Comparison of ENCODE assay signal across 11 cellular contexts in the genomic region with DNA sequence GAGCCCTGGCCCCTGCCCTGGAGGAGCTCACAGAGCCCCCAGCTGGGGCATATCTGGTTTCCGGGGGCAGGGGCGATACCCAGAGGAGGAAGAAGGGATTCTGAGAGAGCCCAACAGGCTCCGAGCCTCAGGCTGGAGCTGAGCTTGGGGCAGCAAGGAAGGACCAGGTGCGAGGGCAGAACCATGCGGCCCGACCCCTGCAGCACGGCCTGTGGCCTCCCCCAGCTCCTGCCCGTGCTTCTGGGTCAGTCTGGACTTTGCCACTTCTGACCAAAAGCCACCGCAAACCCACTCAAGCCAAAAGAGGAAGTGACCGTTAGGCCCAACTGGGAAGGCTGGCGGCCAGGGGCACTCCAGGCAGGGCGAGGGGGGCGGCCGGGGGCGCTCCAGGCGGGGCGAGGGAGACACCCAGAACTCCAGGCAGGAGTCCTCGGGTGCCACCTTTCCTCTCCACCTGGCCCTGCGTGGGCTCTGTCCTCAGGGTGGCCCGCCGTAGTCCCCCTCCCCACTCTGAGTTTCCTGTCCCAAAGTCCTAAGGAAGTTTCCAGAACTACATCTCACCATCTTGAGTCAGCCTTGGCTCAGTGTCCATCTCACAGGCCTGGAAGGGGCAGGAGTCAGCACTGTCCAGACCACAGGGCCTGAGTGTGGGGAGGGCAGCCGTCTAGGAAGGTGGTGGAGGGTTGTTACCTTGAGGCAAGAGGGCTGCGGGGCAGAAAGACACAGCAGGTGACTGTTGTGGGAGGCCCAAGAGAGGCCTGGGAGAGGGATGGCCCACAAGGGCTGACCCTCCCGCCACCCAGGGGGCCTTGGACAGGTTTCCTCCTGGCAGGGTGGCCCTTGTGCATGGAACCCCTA. TPM values are rescaled to one million over a fixed set of nuclear protein-coding genes. Genes with fewer than 3 reads are reported as not detected.
A peak's percentile ranks its signal among the peaks of the same experiment; 100 is the strongest.
DNase-seq lines count a peak whose midpoint lies in the region; ATAC-seq and TF ChIP-seq lines count a peak whose summit lies in the region.
"Had no signal": no experiment of that assay in that cellular context is flagged by ENCODE, and none has a peak within 500 bp of the region (broad histone marks: within the 10 kb centered on the region; RNA-seq: fewer than 3 reads in every experiment).

No MANE protein-coding gene starts in this region.

- no peaks in the 10 kb centered on the region for H3K79me2 ChIP-seq in Loucy (ENCODE audit: insufficient read depth, low read length)

- H3K4me2 ChIP-seq in Loucy (ENCODE audit: low read depth, low read length, poor library complexity, severe bottlenecking) = peak overlapping the region; percentile 83

- POLR2A ChIA-PET in activated naive CD8-positive, alpha-beta T cell treated with anti-CD3 and anti-CD28 coated beads, Interleukin-2, amount 10 ng/mL, durations not matched to agents 7 days and 5 days (lab: Charles Lee) = interaction anchor here (0.9 to 3.4 kb wide), 4 partner anchors 13 to 115 kb away, joined by 3 to 13 read pairs (median 3); partner anchors contain the start of gene SQSTM1
- POLR2A ChIA-PET in A673 (lab: Charles Lee; ENCODE audit: low non-redundant PET) = no interaction called here

- CTCF ChIA-PET in A673 (lab: Charles Lee) = no interaction called here

- no TSS peak for BruUV-seq in A673 (replicated peaks; lab: Mats Ljungman, UMichigan)

- H3K4me1 ChIP-seq in Loucy (ENCODE audit: insufficient read depth, low read length, poor library complexity, severe bottlenecking) = peaks cover 21% of the 10 kb centered on the region
- peaks cover 0 to 18% (median 8%) of the 10 kb centered on the region in 4 donors for H3K4me1 ChIP-seq in right lobe of liver
- no peaks in the 10 kb centered on the region for H3K4me1 ChIP-seq in A673 (ENCODE audit: insufficient read depth, low read length, poor library complexity, severe bottlenecking)

- H3K27me3 Mint-ChIP-seq in activated naive CD8-positive, alpha-beta T cell treated with anti-CD3 and anti-CD28 coated beads, Interleukin-2, amount 10 ng/mL, durations not matched to agents 7 days and 5 days = no peaks in the 10 kb centered on the region

- DNase-seq in activated naive CD8-positive, alpha-beta T cell treated with anti-CD3 and anti-CD28 coated beads, Interleukin-2, amount 10 ng/mL, durations not matched to agents 7 days and 5 days = no peak
- DNase-seq in right lobe of liver (peak in 2 of 3 donors; percentile 41 to 59), substantia nigra (lab: John Stamatoyannopoulos, UW) (peak in 9 of 49 donors; percentile 17 to 49 (median 35)), A673 (ENCODE audit: low spot score) (no peak), RKO (ENCODE audit: low spot score) (no peak)
- DNase-seq: NCI-H1105 treated with DMSO at 0.1 percent for 48 hours, small intestine had no signal

- H3K27ac ChIP-seq in right lobe of liver (peak overlapping the region in 2 of 3 donors; percentile 47 to 55), substantia nigra (ENCODE audit: low read depth, low read length, poor library complexity, severe bottlenecking) (peak overlapping the region; percentile 74), A673 (ENCODE audit: low read depth, low read length, poor library complexity, severe bottlenecking) (no peak overlapping the region)

- no peak for ATAC-seq in activated naive CD8-positive, alpha-beta T cell treated with anti-CD3 and anti-CD28 coated beads, Interleukin-2, amount 10 ng/mL, durations not matched to agents 7 days and 5 days (ENCODE audit: low read depth)
- ATAC-seq in right lobe of liver (no peak), HG03175 (IDR thresholded peaks at IDR 0.05; ENCODE audit: unreplicated experiment) (no peak), GM19328 (IDR thresholded peaks at IDR 0.05; ENCODE audit: unreplicated experiment) (no peak)

- H3K36me3 Mint-ChIP-seq in activated naive CD8-positive, alpha-beta T cell treated with anti-CD3 and anti-CD28 coated beads, Interleukin-2, amount 10 ng/mL, durations not matched to agents 7 days and 5 days = peaks cover 4% of the 10 kb centered on the region

- H3K4me1 Mint-ChIP-seq in activated naive CD8-positive, alpha-beta T cell treated with anti-CD3 and anti-CD28 coated beads, Interleukin-2, amount 10 ng/mL, durations not matched to agents 7 days and 5 days = peaks cover 23% of the 10 kb centered on the region

- 28% methylated on average over 10 of the region's 24 CpGs for WGBS in right lobe of liver (ENCODE audit: insufficient coverage, low coverage, low lambda C conversion rate, missing lambda C conversion rate)

- H3K9me2 ChIP-seq in Loucy (replicated peaks; ENCODE audit: low read depth, low read length) = no peaks in the 10 kb centered on the region

- H3K4me3 ChIP-seq in Loucy (ENCODE audit: low read length, poor library complexity, severe bottlenecking) (no peak overlapping the region), right lobe of liver (no peak overlapping the region), A673 (ENCODE audit: low read depth, low read length, poor library complexity, severe bottlenecking) (no peak overlapping the region)

- H4K20me1 ChIP-seq in Loucy (ENCODE audit: insufficient read depth, low read length, poor library complexity, severe bottlenecking) = no peaks in the 10 kb centered on the region

- H2AFZ ChIP-seq in Loucy (ENCODE audit: low read length) = no peak overlapping the region

- intact Hi-C loops in right lobe of liver (cut with DNase I) (no loop called here), A673 (cut with micrococcal nuclease; ENCODE audit: unreplicated experiment) (no loop called here)

- peaks cover 2% of the 10 kb centered on the region for H3K9me3 Mint-ChIP-seq in activated naive CD8-positive, alpha-beta T cell treated with anti-CD3 and anti-CD28 coated beads, Interleukin-2, amount 10 ng/mL, durations not matched to agents 7 days and 5 days

- H3K4me3 Mint-ChIP-seq in activated naive CD8-positive, alpha-beta T cell treated with anti-CD3 and anti-CD28 coated beads, Interleukin-2, amount 10 ng/mL, durations not matched to agents 7 days and 5 days = peak overlapping the region; percentile 55

- peak overlapping the region; percentile 63 for H3K27ac Mint-ChIP-seq in activated naive CD8-positive, alpha-beta T cell treated with anti-CD3 and anti-CD28 coated beads, Interleukin-2, amount 10 ng/mL, durations not matched to agents 7 days and 5 days

- H3K27me3 ChIP-seq in Loucy (ENCODE audit: insufficient read depth, low read length, poor library complexity, severe bottlenecking) (no peaks in the 10 kb centered on the region), right lobe of liver (no peaks in the 10 kb centered on the region), A673 (replicated peaks; ENCODE audit: insufficient read depth, low read depth, low read length, poor library complexity) (no peaks in the 10 kb centered on the region)

- TF ChIP-seq CTCF in Loucy (conservative IDR thresholded peaks at IDR 0.05; ENCODE audit: low read length) (no peak), right lobe of liver (IDR thresholded peaks at IDR 0.05) (no peak), A673 (conservative IDR thresholded peaks at IDR 0.05; ENCODE audit: low read depth, low read length) (no peak)

- no peak for TF ChIP-seq POLR2A in right lobe of liver (IDR thresholded peaks at IDR 0.05)

- H3K36me3 ChIP-seq in Loucy (ENCODE audit: insufficient read depth, low read length) = no peaks in the 10 kb centered on the region
- H3K36me3 ChIP-seq in right lobe of liver = peaks cover 0 to 8% (median 4%) of the 10 kb centered on the region in 4 donors
- no peaks in the 10 kb centered on the region for H3K36me3 ChIP-seq in A673 (ENCODE audit: insufficient read depth, low read length, poor library complexity, severe bottlenecking)

- H3K9me3 ChIP-seq in Loucy (ENCODE audit: insufficient read depth, low read depth, low read length) (no peaks in the 10 kb centered on the region), right lobe of liver (no peaks in the 10 kb centered on the region), A673 (ENCODE audit: low read depth, low read length, poor library complexity, severe bottlenecking) (no peaks in the 10 kb centered on the region)

- peak overlapping the region; percentile 45 for H3K9ac ChIP-seq in Loucy (ENCODE audit: low read depth, low read length, poor library complexity, severe bottlenecking)

- H3F3A ChIP-seq in Loucy (ENCODE audit: low read depth) = no peaks in the 10 kb centered on the region

RNA-seq across cellular contexts. Expression of gene LTC4S, which starts 0.9 kb away (rescaled TPM):
- 1 to 10 TPM; 5.7 to 6.3 TPM for total RNA-seq in activated naive CD8-positive, alpha-beta T cell treated with anti-CD3 and anti-CD28 coated beads, Interleukin-2, amount 10 ng/mL, durations not matched to agents 7 days and 5 days
- total RNA-seq in right lobe of liver (1 to 10 TPM in 3 of 6 experiments, under 1 TPM in 2, not detected in 1; 0.73 to 1.7 (median 1.4) TPM), A673 (2021) (0.58 and 1.5 TPM in 2 replicates)
- total RNA-seq: RPMI7951 had no signal

RNA-seq across cellular contexts. Expression of gene MGAT4B, which starts 13.8 kb away (rescaled TPM):
- total RNA-seq in activated naive CD8-positive, alpha-beta T cell treated with anti-CD3 and anti-CD28 coated beads, Interleukin-2, amount 10 ng/mL, durations not matched to agents 7 days and 5 days = 100 to 1,000 TPM; 118 TPM
- total RNA-seq in right lobe of liver = 100 to 1,000 TPM; 151 to 259 (median 181) TPM
- total RNA-seq in A673 (2021) = 59.5 and 63.9 TPM in 2 replicates

RNA-seq across cellular contexts. Expression of gene SQSTM1, which starts 27.9 kb away (rescaled TPM):
- total RNA-seq in activated naive CD8-positive, alpha-beta T cell treated with anti-CD3 and anti-CD28 coated beads, Interleukin-2, amount 10 ng/mL, durations not matched to agents 7 days and 5 days = 100 to 1,000 TPM; 196 to 216 TPM
- 1,000 to 10,000 TPM in 2 of 6 experiments, 100 to 1,000 TPM in 4; 195 to 1,174 (median 649) TPM for total RNA-seq in right lobe of liver
- 84.1 and 105 TPM in 2 replicates for total RNA-seq in A673 (2021)

Comparison
In these comparisons a context has a peak if more than half of its experiments do, and no peak if none do; other contexts are left out.
1. DNase-seq: peak in right lobe of liver (2 of 3); none in activated naive CD8-positive, alpha-beta T cell treated with anti-CD3 and anti-CD28 coated beads, Interleukin-2, amount 10 ng/mL, durations not matched to agents 7 days and 5 days (single experiment), A673 (single experiment) and RKO (single experiment).